In genomic region chr3:157922614-157923013, GRCh38 we compare ENCODE assay signal across 19 cellular contexts.
A peak's percentile ranks its signal among the peaks of the same experiment; 100 is the strongest.
DNase-seq lines count a peak whose midpoint lies in the region; ATAC-seq lines count a peak whose summit lies in the region.
"Had no signal": no experiment of that assay in that cellular context is flagged by ENCODE, and none has a peak within 500 bp of the region (broad histone marks: within the 10 kb centered on the region; RNA-seq: fewer than 3 reads in every experiment).

No MANE protein-coding gene starts in this region.

- DNase-seq in DMS53 (lab: John Stamatoyannopoulos, UW): no peak
- DNase-seq in NCI-H748 (lab: John Stamatoyannopoulos, UW; ENCODE audit: unreplicated experiment): no peak
- DNase-seq in DMS 273 (lab: John Stamatoyannopoulos, UW; ENCODE audit: unreplicated experiment): no peak
- no peak for DNase-seq in NCI-H1930 (lab: John Stamatoyannopoulos, UW)
- DNase-seq: activated CD4-positive, alpha-beta T cell treated with anti-CD3 and anti-CD28 coated beads for 36 hours; activated gamma-delta T cell; CD4-positive, CD25-positive, alpha-beta regulatory T cell; DMS79; islet precursor cell; KG1; mammary epithelial cell; naive thymus-derived CD4-positive, alpha-beta T cell; NCI-H1092; pancreas; SK-N-SH had no signal

- ATAC-seq in GM18508 (IDR thresholded peaks at IDR 0.05; ENCODE audit: insufficient read depth, unreplicated experiment) (peak; percentile 90), GM19324 (IDR thresholded peaks at IDR 0.05; ENCODE audit: low FRiP score, unreplicated experiment) (peak; percentile 87), HG02759 (IDR thresholded peaks at IDR 0.05; ENCODE audit: unreplicated experiment) (peak; percentile 55), HG03432 (IDR thresholded peaks at IDR 0.05; ENCODE audit: unreplicated experiment) (peak; percentile 91)
- ATAC-seq: activated CD4-positive, alpha-beta T cell treated with anti-CD3 and anti-CD28 coated beads for 36 hours; naive thymus-derived CD4-positive, alpha-beta T cell; pancreas had no signal
